In genomic region chr7:127888825-127889224, GRCh38 we compare ENCODE assay signal across 16 cellular contexts.
DNase-seq lines count a peak whose midpoint lies in the region; ATAC-seq and TF ChIP-seq lines count a peak whose summit lies in the region.
"Had no signal": no experiment of that assay in that cellular context is flagged by ENCODE, and none has a peak within 500 bp of the region (broad histone marks: within the 10 kb centered on the region; RNA-seq: fewer than 3 reads in every experiment).

No MANE protein-coding gene starts in this region.

- H3K79me1 ChIP-seq in trophoblast cell (ENCODE audit: low read length) = peaks cover 3% of the 10 kb centered on the region

- no peak overlapping the region for H4K12ac ChIP-seq in trophoblast cell (ENCODE audit: low read depth, low read length)

- H3K9me3 ChIP-seq in left ventricle myocardium inferior (replicated peaks) (no peaks in the 10 kb centered on the region), trophoblast cell (ENCODE audit: insufficient read depth, low read depth, low read length) (no peaks in the 10 kb centered on the region)

- no peak overlapping the region for H2BK12ac ChIP-seq in trophoblast cell (ENCODE audit: low read length)

- no peak overlapping the region for H3K4me2 ChIP-seq in trophoblast cell (ENCODE audit: low read length)
- H3K4me2 ChIP-seq: BLaER1 treated with 17β-estradiol and CSF1 and Interleukin-3, amounts not matched to agents 10 nM and 100 nM; GM23338 had no signal

- H2BK120ac ChIP-seq in trophoblast cell (ENCODE audit: insufficient read depth, low read length, poor library complexity) = no peak overlapping the region

- H3K36me3 ChIP-seq in left ventricle myocardium inferior = peaks cover 15% of the 10 kb centered on the region
- peaks cover 0 to 5% of the 10 kb centered on the region in 2 experiments for H3K36me3 ChIP-seq in trophoblast cell (ENCODE audit: control insufficient read depth in 1 of 2, insufficient read depth in 2 of 2, low read length in 2 of 2)

- H2BK5ac ChIP-seq in trophoblast cell (ENCODE audit: low read depth, low read length, poor library complexity) = no peak overlapping the region

- H3K4me3 ChIP-seq in left ventricle myocardium inferior = no peak overlapping the region
- H3K4me3 ChIP-seq in dorsolateral prefrontal cortex = no peak overlapping the region
- no peak overlapping the region for H3K4me3 ChIP-seq in trophoblast cell (ENCODE audit: low read depth, low read length)
- H3K4me3 ChIP-seq: BLaER1 treated with 17β-estradiol and CSF1 and Interleukin-3, amounts not matched to agents 10 nM and 100 nM; GM12878; GM23338 had no signal

- H3K27me3 ChIP-seq in left ventricle myocardium inferior (ENCODE audit: low read depth) (no peaks in the 10 kb centered on the region), dorsolateral prefrontal cortex (no peaks in the 10 kb centered on the region), trophoblast cell (ENCODE audit: insufficient read depth, low read length) (no peaks in the 10 kb centered on the region)
- H3K27me3 ChIP-seq: BLaER1 treated with 17β-estradiol and CSF1 and Interleukin-3, amounts not matched to agents 10 nM and 100 nM had no signal

- DNase-seq in left ventricle myocardium inferior = no peak
- no peak for DNase-seq in Right ventricle myocardium superior
- DNase-seq in dorsolateral prefrontal cortex = no peak
- no peak for DNase-seq in trophoblast cell
- DNase-seq in occipital lobe (lab: John Stamatoyannopoulos, UW) = no peak
- DNase-seq in SIG-M5 (lab: John Stamatoyannopoulos, UW) = no peak
- DNase-seq: Calu3; CD8-positive, alpha-beta T cell; DND-41; EL; HCEC 1CT had no signal

- TF ChIP-seq CTCF in left ventricle myocardium inferior (IDR thresholded peaks at IDR 0.05; ENCODE audit: borderline replicate concordance) (no peak), dorsolateral prefrontal cortex (IDR thresholded peaks at IDR 0.05 in 54 of 56, conservative IDR thresholded peaks at IDR 0.05 in 2 of 56; ENCODE audit: low read depth in 1 of 56, partially characterized antibody in 56 of 56) (no peak)

- no CpG with 5 or more reads among the region's 5 CpGs for WGBS in trophoblast cell (ENCODE audit: extremely low coverage, insufficient coverage, insufficient read length)

- no peak for ATAC-seq in Right ventricle myocardium superior (ENCODE audit: poor library complexity)
- ATAC-seq in GM18502 (IDR thresholded peaks at IDR 0.05; ENCODE audit: poor library complexity, unreplicated experiment) = no peak
- ATAC-seq: CD8-positive, alpha-beta T cell; GM12878 had no signal

- no peak overlapping the region for H2AK5ac ChIP-seq in trophoblast cell (ENCODE audit: low read length)

- intact Hi-C loops in left ventricle myocardium inferior (cut with micrococcal nuclease) (no loop called here), Right ventricle myocardium superior (cut with DNase I) (no loop called here), dorsolateral prefrontal cortex (cut with DNase I) (loop anchor here in 1 of 2 donors (5.0 to 10.0 kb wide), 2 partner anchors 48 to 164 kb away; no protein-coding TSS in a partner anchor)

- H2AFZ ChIP-seq in trophoblast cell (ENCODE audit: insufficient read depth, low read length, poor library complexity) = no peak overlapping the region
- H2AFZ ChIP-seq: GM23338 had no signal

- H4K8ac ChIP-seq in trophoblast cell (ENCODE audit: low read depth, low read length) = no peak overlapping the region

- peaks cover 66% of the 10 kb centered on the region for H3K4me1 ChIP-seq in left ventricle myocardium inferior
- peaks cover 23 to 39% of the 10 kb centered on the region in 2 experiments for H3K4me1 ChIP-seq in trophoblast cell (ENCODE audit: control insufficient read depth in 1 of 2, insufficient read depth in 2 of 2, low read length in 2 of 2)

- no peak overlapping the region for H3K4ac ChIP-seq in trophoblast cell (ENCODE audit: low read depth, low read length)

- no peak overlapping the region for H4K91ac ChIP-seq in trophoblast cell (ENCODE audit: low read depth, low read length)

- H3K14ac ChIP-seq in trophoblast cell (ENCODE audit: low read length) = no peak overlapping the region

- H3K79me2 ChIP-seq in trophoblast cell (ENCODE audit: control insufficient read depth, insufficient read depth, low read length, poor library complexity) = no peaks in the 10 kb centered on the region

- H3K9ac ChIP-seq in trophoblast cell (ENCODE audit: low read length) = no peak overlapping the region
- H3K9ac ChIP-seq: BLaER1 treated with 17β-estradiol and CSF1 and Interleukin-3, amounts not matched to agents 10 nM and 100 nM had no signal

- H3K23ac ChIP-seq in trophoblast cell (ENCODE audit: low read length) = no peak overlapping the region

- peak overlapping the region; percentile 7 for H3K27ac ChIP-seq in left ventricle myocardium inferior (replicated peaks)
- H3K27ac ChIP-seq in dorsolateral prefrontal cortex = peak overlapping the region in 43 of 59 donors; percentile 1 to 87 (median 73)
- H3K27ac ChIP-seq in trophoblast cell (ENCODE audit: low read depth, low read length) = peak overlapping the region; percentile 57
- H3K27ac ChIP-seq: BLaER1 treated with 17β-estradiol and CSF1 and Interleukin-3, amounts not matched to agents 10 nM and 100 nM; HL-60 had no signal

- H3K18ac ChIP-seq in trophoblast cell (ENCODE audit: low read length) = no peak overlapping the region

Comparison
In these comparisons a context has a peak if more than half of its experiments do, and no peak if none do; other contexts are left out.
1. H3K27ac ChIP-seq: peak in every context shown above with its lines; median percentile 73 in dorsolateral prefrontal cortex; 57 in trophoblast cell; 7 in left ventricle myocardium inferior.